Comparison of ENCODE assay signal across 31 cellular contexts in the genomic region with DNA sequence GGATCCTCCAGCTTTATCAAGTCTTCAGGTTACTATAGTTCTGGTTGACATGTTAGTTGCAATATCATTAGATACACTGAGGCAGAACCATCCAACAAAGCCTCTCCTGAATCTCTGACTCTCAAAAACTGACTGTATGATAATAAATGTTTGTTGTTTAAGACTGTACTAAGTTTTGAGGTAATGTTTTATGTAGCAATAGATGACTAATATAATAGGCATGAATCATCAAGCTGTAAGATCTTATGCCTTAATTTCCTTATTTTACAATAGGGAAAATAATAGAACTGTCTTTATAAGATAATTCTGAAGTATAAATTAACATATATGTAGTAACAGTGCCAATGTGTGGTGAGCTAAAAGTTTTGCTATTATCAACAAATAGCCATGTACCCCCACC.
DNase-seq lines count a peak whose midpoint lies in the region; ATAC-seq and TF ChIP-seq lines count a peak whose summit lies in the region.
"Had no signal": no experiment of that assay in that cellular context is flagged by ENCODE, and none has a peak within 500 bp of the region (broad histone marks: within the 10 kb centered on the region; RNA-seq: fewer than 3 reads in every experiment).

No MANE protein-coding gene starts in this region.

- H4K8ac ChIP-seq in IMR-90 (ENCODE audit: low read depth in 2 of 2, low read length in 2 of 2), result no peak overlapping the region

- no peak overlapping the region for H2AK9ac ChIP-seq in IMR-90 (replicated peaks; ENCODE audit: low read depth, low read length, poor library complexity)

- H2AK5ac ChIP-seq in IMR-90 (ENCODE audit: low read depth, low read length), result no peak overlapping the region

- H3K9ac ChIP-seq in IMR-90 (ENCODE audit: low read depth, low read length), result no peak overlapping the region
- H3K9ac ChIP-seq: BLaER1 had no signal

- H2BK120ac ChIP-seq in IMR-90 (ENCODE audit: low read depth, low read length), result no peak overlapping the region

- CTCF ChIA-PET in IMR-90 (lab: Yijun Ruan, JAX), result interaction anchor here (1.1 to 1.4 kb wide), 2 partner anchors 10 to 195 kb away, joined by 3 to 8 read pairs; no protein-coding TSS in a partner anchor

- no peaks in the 10 kb centered on the region for H3K79me1 ChIP-seq in IMR-90 (ENCODE audit: low read depth in 1 of 2, low read length in 2 of 2)

- H4K20me1 ChIP-seq in IMR-90 (ENCODE audit: insufficient read depth, low read length), result no peaks in the 10 kb centered on the region
- H4K20me1 ChIP-seq: BLaER1 had no signal

- H2BK5ac ChIP-seq in IMR-90 (ENCODE audit: low read depth, low read length, poor library complexity, severe bottlenecking), result no peak overlapping the region

- no peak for TF ChIP-seq CTCF in IMR-90 (conservative IDR thresholded peaks at IDR 0.05; ENCODE audit: low read depth, low read length)
- no peak for TF ChIP-seq CTCF in fibroblast of mammary gland (conservative IDR thresholded peaks at IDR 0.05; ENCODE audit: control insufficient read depth, insufficient read depth, low read depth, low read length)
- TF ChIP-seq CTCF in BE2C (IDR thresholded peaks at IDR 0.05; ENCODE audit: low read depth, low read length), result no peak

- H3K79me2 ChIP-seq in ACC112 (ENCODE audit: control insufficient read depth, insufficient read depth, low read length, unreplicated experiment), result no peaks in the 10 kb centered on the region

- in situ Hi-C loops in IMR-90 (cut with MboI; ENCODE audit: low sequenced_read_pairs), result loop anchor here (10.0 kb wide), 1 partner anchor 187 kb away; no protein-coding TSS in a partner anchor

- H3K4ac ChIP-seq in IMR-90 (ENCODE audit: low read depth, low read length), result no peak overlapping the region

- H2BK15ac ChIP-seq in IMR-90 (ENCODE audit: low read depth, low read length), result no peak overlapping the region

- H3K9me1 ChIP-seq in IMR-90 (ENCODE audit: insufficient read depth, low read length), result no peaks in the 10 kb centered on the region

- peak overlapping the region; percentile 65 for H3K27ac ChIP-seq in ACC112 (ENCODE audit: low read depth, low read length)
- H3K27ac ChIP-seq in IMR-90 (ENCODE audit: insufficient read depth, low read length), result no peak overlapping the region
- H3K27ac ChIP-seq: BLaER1, gastrocnemius medialis, HL-60, left ventricle myocardium inferior, ovary, spleen, thoracic aorta, vagina, VCaP had no signal

- DNase-seq in IMR-90 (peak; percentile 9), amniotic epithelial cell (ENCODE audit: low read depth) (peak; percentile 46), fibroblast of mammary gland (ENCODE audit: low read depth) (peak; percentile 63), medulla oblongata (ENCODE audit: extremely low spot score) (no peak), NCI-H446 treated with DMSO at 0.1 percent for 48 hours (lab: John Stamatoyannopoulos, UW) (no peak), BE2C (no peak)
- DNase-seq in stimulated activated naive CD8-positive, alpha-beta T cell treated with anti-CD3 and anti-CD28 coated beads, Interleukin-15, Interleukin-2, amounts not matched to agents 100 U/mL and 50 U/mL, for 24 hours, result no peak
- DNase-seq: activated CD8-positive, alpha-beta memory T cell treated with anti-CD3 and anti-CD28 coated beads, Interleukin-2, amount 10 ng/mL, durations not matched to agents 7 days and 5 days; activated naive CD4-positive, alpha-beta T cell treated with anti-CD3 and anti-CD28 coated beads, Interleukin-2, amount 50 U/mL, for 16 hours; anterior cingulate cortex; central memory CD4-positive, alpha-beta T cell; DND-41; gastrocnemius medialis; hippocampal formation; immature natural killer cell; left ventricle myocardium inferior; midbrain; natural killer cell; NCI-H1417; NCI-H2081 treated with DMSO at 0.1 percent for 48 hours; NCI-H510A; ovary; spleen; stimulated activated CD4-positive, alpha-beta T cell treated with anti-CD3 and anti-CD28 coated beads, Interleukin-4, amount 100 ng/mL, for 24 hours; stimulated activated naive B cell treated with anti-CD40 and anti-IgM and Interleukin-4, amounts not matched to agents 10 μg/mL and 1 μg/mL and 100 μg/mL, for 72 hours had no signal

- no peak overlapping the region for H3K4me2 ChIP-seq in IMR-90 (ENCODE audit: low read depth, low read length)
- H3K4me2 ChIP-seq: BLaER1 had no signal

- H3K36me3 ChIP-seq in ACC112 (ENCODE audit: insufficient read depth, low read length), result no peaks in the 10 kb centered on the region
- no peaks in the 10 kb centered on the region for H3K36me3 ChIP-seq in IMR-90 (ENCODE audit: control insufficient read depth, insufficient read depth, low read length)
- H3K36me3 ChIP-seq in BE2C, result no peaks in the 10 kb centered on the region
- H3K36me3 ChIP-seq: BLaER1, gastrocnemius medialis, left ventricle myocardium inferior, ovary, spleen, thoracic aorta, vagina had no signal

- no peak overlapping the region for H3K14ac ChIP-seq in IMR-90 (replicated peaks; ENCODE audit: low read depth, low read length)

- no peak overlapping the region for H2AFZ ChIP-seq in ACC112 (ENCODE audit: low read length, unreplicated experiment)
- no peak overlapping the region for H2AFZ ChIP-seq in IMR-90 (replicated peaks; ENCODE audit: low read length, poor library complexity)

- H3K4me1 ChIP-seq in ACC112 (ENCODE audit: control insufficient read depth, insufficient read depth, low read length, unreplicated experiment) (peaks cover 19% of the 10 kb centered on the region), IMR-90 (ENCODE audit: control insufficient read depth, insufficient read depth, low read length) (no peaks in the 10 kb centered on the region), BE2C (no peaks in the 10 kb centered on the region)
- H3K4me1 ChIP-seq: BLaER1, left ventricle myocardium inferior, spleen, vagina had no signal

- TF ChIP-seq POLR2A in IMR-90 (IDR thresholded peaks at IDR 0.05; ENCODE audit: low read depth, low read length), result no peak

- H4K91ac ChIP-seq in IMR-90 (ENCODE audit: insufficient read depth, low read depth, low read length), result no peak overlapping the region

- TF ChIP-seq RAD21 in IMR-90 (IDR thresholded peaks at IDR 0.05; ENCODE audit: low read length), result no peak

- no peak for ATAC-seq in IMR-90 (ENCODE audit: low read depth)
- ATAC-seq in stimulated activated naive CD8-positive, alpha-beta T cell treated with anti-CD3 and anti-CD28 coated beads, Interleukin-15, Interleukin-2, amounts not matched to agents 100 U/mL and 50 U/mL, for 24 hours, result no peak
- ATAC-seq: activated CD8-positive, alpha-beta memory T cell treated with anti-CD3 and anti-CD28 coated beads, Interleukin-2, amount 10 ng/mL, durations not matched to agents 7 days and 5 days; gastrocnemius medialis; natural killer cell; stimulated activated naive B cell treated with anti-CD40 and anti-IgM and Interleukin-4, amounts not matched to agents 10 μg/mL and 1 μg/mL and 100 μg/mL, for 72 hours had no signal

- no peak overlapping the region for H2BK20ac ChIP-seq in IMR-90 (ENCODE audit: low read depth, low read length)

- H3K4me3 ChIP-seq in ACC112 (ENCODE audit: low read depth, low read length), result peak overlapping the region; percentile 43; the same call in 1 of the 2 replicates
- H3K4me3 ChIP-seq in IMR-90 (ENCODE audit: insufficient read depth, low read depth, low read length), result no peak overlapping the region
- no peak overlapping the region for H3K4me3 ChIP-seq in fibroblast of mammary gland (ENCODE audit: control insufficient read depth, low read depth, low read length)
- H3K4me3 ChIP-seq in BE2C (ENCODE audit: low read depth, low read length), result no peak overlapping the region
- H3K4me3 ChIP-seq: BLaER1, gastrocnemius medialis, left ventricle myocardium inferior, ovary, spleen, thoracic aorta, vagina had no signal

- no peak overlapping the region for H4K5ac ChIP-seq in IMR-90 (ENCODE audit: low read depth, low read length)

- intact Hi-C loops in IMR-90 (cut with micrococcal nuclease), result no loop called here

- H3K27me3 ChIP-seq in ACC112 (ENCODE audit: insufficient read depth, low read length) (no peaks in the 10 kb centered on the region), IMR-90 (ENCODE audit: control insufficient read depth, insufficient read depth, low read length) (no peaks in the 10 kb centered on the region; the same call in 1 of the 2 replicates), BE2C (no peaks in the 10 kb centered on the region)
- H3K27me3 ChIP-seq: BLaER1, ovary, vagina had no signal

- BruUV-seq in IMR-90 (replicated peaks; lab: Mats Ljungman, UMichigan), result no TSS peak

- no peak overlapping the region for H3K23ac ChIP-seq in IMR-90 (ENCODE audit: low read depth, low read length)

- POLR2A ChIA-PET in IMR-90 (lab: Charles Lee; ENCODE audit: unreplicated experiment), result no interaction called here

- H3K18ac ChIP-seq in IMR-90 (ENCODE audit: low read depth, low read length), result no peak overlapping the region

- H3K56ac ChIP-seq in IMR-90 (ENCODE audit: extremely low read depth, insufficient read depth, low read length), result no peak overlapping the region

- H3K9me3 ChIP-seq in IMR-90 (ENCODE audit: control insufficient read depth, insufficient read depth, low read length), result no peaks in the 10 kb centered on the region
- H3K9me3 ChIP-seq in BE2C, result no peaks in the 10 kb centered on the region
- H3K9me3 ChIP-seq: BLaER1, gastrocnemius medialis, left ventricle myocardium inferior, ovary, spleen, thoracic aorta, vagina had no signal

- dilution Hi-C loops in IMR-90 (cut with HindIII; ENCODE audit: low sequenced_read_pairs, unreplicated experiment), result no loop called here

TF ChIP-seq in IMR-90, 13 proteins besides CTCF, POLR2A, EP300 and RAD21:
- peak; percentile 36; the same call in 1 of the 2 replicates for TF ChIP-seq CEBPB (IDR thresholded peaks at IDR 0.05; ENCODE audit: low read depth, low read length)
- TF ChIP-seq, protein P1, sequence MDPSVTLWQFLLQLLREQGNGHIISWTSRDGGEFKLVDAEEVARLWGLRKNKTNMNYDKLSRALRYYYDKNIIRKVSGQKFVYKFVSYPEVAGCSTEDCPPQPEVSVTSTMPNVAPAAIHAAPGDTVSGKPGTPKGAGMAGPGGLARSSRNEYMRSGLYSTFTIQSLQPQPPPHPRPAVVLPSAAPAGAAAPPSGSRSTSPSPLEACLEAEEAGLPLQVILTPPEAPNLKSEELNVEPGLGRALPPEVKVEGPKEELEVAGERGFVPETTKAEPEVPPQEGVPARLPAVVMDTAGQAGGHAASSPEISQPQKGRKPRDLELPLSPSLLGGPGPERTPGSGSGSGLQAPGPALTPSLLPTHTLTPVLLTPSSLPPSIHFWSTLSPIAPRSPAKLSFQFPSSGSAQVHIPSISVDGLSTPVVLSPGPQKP (IDR thresholded peaks at IDR 0.05; ENCODE audit: borderline replicate concordance, low read depth, low read length), result no peak

Comparison
In these comparisons a context has a peak if more than half of its experiments do, and no peak if none do; other contexts are left out.
1. DNase-seq: peak in IMR-90 (single experiment), amniotic epithelial cell (single experiment) and fibroblast of mammary gland (single experiment); none in stimulated activated naive CD8-positive, alpha-beta T cell treated with anti-CD3 and anti-CD28 coated beads, Interleukin-15, Interleukin-2, amounts not matched to agents 100 U/mL and 50 U/mL, for 24 hours (single experiment), medulla oblongata (single experiment), NCI-H446 treated with DMSO at 0.1 percent for 48 hours (single experiment) and BE2C (single experiment).